ENCODE assay signal across 9 cellular contexts in genomic region chr1:154403300-154403943, GRCh38. TPM values are rescaled to one million over a fixed set of nuclear protein-coding genes. Genes with fewer than 3 reads are reported as not detected.
A peak's percentile ranks its signal among the peaks of the same experiment; 100 is the strongest.
DNase-seq lines count a peak whose midpoint lies in the region; ATAC-seq and TF ChIP-seq lines count a peak whose summit lies in the region.
"Had no signal": no experiment of that assay in that cellular context is flagged by ENCODE, and none has a peak within 500 bp of the region (broad histone marks: within the 10 kb centered on the region; RNA-seq: fewer than 3 reads in every experiment).

No MANE protein-coding gene starts in this region.

- no peaks in the 10 kb centered on the region for H3K36me3 Mint-ChIP-seq in activated naive CD4-positive, alpha-beta T cell treated with anti-CD3 and anti-CD28 coated beads, Interleukin-2, amount 10 ng/mL, durations not matched to agents 7 days and 5 days

- no peak overlapping the region for H3K4me3 ChIP-seq in Peyer's patch

- peak overlapping the region; percentile 34 for H3K4me3 Mint-ChIP-seq in activated naive CD4-positive, alpha-beta T cell treated with anti-CD3 and anti-CD28 coated beads, Interleukin-2, amount 10 ng/mL, durations not matched to agents 7 days and 5 days

- H3K9me3 Mint-ChIP-seq in activated naive CD4-positive, alpha-beta T cell treated with anti-CD3 and anti-CD28 coated beads, Interleukin-2, amount 10 ng/mL, durations not matched to agents 7 days and 5 days, result no peaks in the 10 kb centered on the region

- ATAC-seq in GM21619 (IDR thresholded peaks at IDR 0.05; ENCODE audit: unreplicated experiment) (no peak), GM21529 (IDR thresholded peaks at IDR 0.05; ENCODE audit: unreplicated experiment) (no peak)

- TF ChIP-seq CTCF in Peyer's patch (IDR thresholded peaks at IDR 0.05), result no peak

- peaks cover 18% of the 10 kb centered on the region for H3K27me3 Mint-ChIP-seq in activated naive CD4-positive, alpha-beta T cell treated with anti-CD3 and anti-CD28 coated beads, Interleukin-2, amount 10 ng/mL, durations not matched to agents 7 days and 5 days

- H3K9me3 ChIP-seq in Peyer's patch, result no peaks in the 10 kb centered on the region

- no peaks in the 10 kb centered on the region for H3K27me3 ChIP-seq in Peyer's patch

- no peak for TF ChIP-seq POLR2A in Peyer's patch (IDR thresholded peaks at IDR 0.05)

- CTCF ChIA-PET in activated naive CD4-positive, alpha-beta T cell treated with anti-CD3 and anti-CD28 coated beads, Interleukin-2, amount 10 ng/mL, durations not matched to agents 7 days and 5 days (lab: Charles Lee), result interaction anchor here (0.7 to 2.0 kb wide), 7 partner anchors 42 to 82 kb away, joined by 3 to 14 read pairs (median 4); no protein-coding TSS in a partner anchor

- DNase-seq in activated CD4-positive, alpha-beta T cell treated with anti-CD3 and anti-CD28 coated beads for 1 hour, result peak; percentile 20
- DNase-seq in activated CD4-positive, alpha-beta T cell treated with anti-CD3 and anti-CD28 coated beads for 48 hours, result no peak
- DNase-seq in Peyer's patch, result peak in 2 of 3 donors; percentile 44 to 53
- DNase-seq in activated naive CD4-positive, alpha-beta T cell treated with anti-CD3 and anti-CD28 coated beads, Interleukin-2, amount 10 ng/mL, durations not matched to agents 7 days and 5 days, result peak; percentile 52
- peak; percentile 41 for DNase-seq in stimulated activated CD4-positive, alpha-beta T cell treated with anti-CD3 and anti-CD28 coated beads, Interleukin-4, amount 100 ng/mL, for 24 hours
- no peak for DNase-seq in dermis blood vessel endothelial cell
- DNase-seq: 8988T had no signal

- H3K27ac Mint-ChIP-seq in activated naive CD4-positive, alpha-beta T cell treated with anti-CD3 and anti-CD28 coated beads, Interleukin-2, amount 10 ng/mL, durations not matched to agents 7 days and 5 days, result peak overlapping the region; percentile 87

- peaks cover 76% of the 10 kb centered on the region for H3K4me1 Mint-ChIP-seq in activated naive CD4-positive, alpha-beta T cell treated with anti-CD3 and anti-CD28 coated beads, Interleukin-2, amount 10 ng/mL, durations not matched to agents 7 days and 5 days

- peak overlapping the region in 1 of 4 donors; percentile 90 for H3K27ac ChIP-seq in Peyer's patch

- H3K36me3 ChIP-seq in Peyer's patch, result no peaks in the 10 kb centered on the region

- peaks cover 3 to 29% (median 23%) of the 10 kb centered on the region in 4 donors for H3K4me1 ChIP-seq in Peyer's patch

RNA-seq across cellular contexts. Expression of gene IL6R, which starts 1.7 kb away (rescaled TPM):
- total RNA-seq in Peyer's patch (100 to 1,000 TPM in 2 of 4 donors, 10 to 100 TPM in 2; 56.1 to 140 (median 100) TPM), dermis blood vessel endothelial cell (23.3 and 25.2 TPM in 2 replicates)

Comparison
In these comparisons a context has a peak if more than half of its experiments do, and no peak if none do; other contexts are left out.
1. DNase-seq: peak in activated CD4-positive, alpha-beta T cell treated with anti-CD3 and anti-CD28 coated beads for 1 hour (single experiment), Peyer's patch (2 of 3), activated naive CD4-positive, alpha-beta T cell treated with anti-CD3 and anti-CD28 coated beads, Interleukin-2, amount 10 ng/mL, durations not matched to agents 7 days and 5 days (single experiment) and stimulated activated CD4-positive, alpha-beta T cell treated with anti-CD3 and anti-CD28 coated beads, Interleukin-4, amount 100 ng/mL, for 24 hours (single experiment); none in activated CD4-positive, alpha-beta T cell treated with anti-CD3 and anti-CD28 coated beads for 48 hours (single experiment) and dermis blood vessel endothelial cell (single experiment).